In genomic region chr3:49416867-49417266, GRCh38 we compare ENCODE assay signal across 13 cellular contexts. TPM values are rescaled to one million over a fixed set of nuclear protein-coding genes. Genes with fewer than 3 reads are reported as not detected.
DNase-seq lines count a peak whose midpoint lies in the region; ATAC-seq, FAIRE-seq and TF ChIP-seq lines count a peak whose summit lies in the region.
"Had no signal": no experiment of that assay in that cellular context is flagged by ENCODE, and none has a peak within 500 bp of the region (broad histone marks: within the 10 kb centered on the region; RNA-seq: fewer than 3 reads in every experiment).

No MANE protein-coding gene starts in this region.

- H3K4me3 ChIP-seq in CD8-positive, alpha-beta T cell (ENCODE audit: low read depth, low read length), result peak overlapping the region; percentile 26
- no peak overlapping the region for H3K4me3 ChIP-seq in K562
- no peak overlapping the region for H3K4me3 ChIP-seq in prostate gland
- H3K4me3 ChIP-seq: uterus had no signal

- CTCF ChIA-PET in CD8-positive, alpha-beta T cell (lab: Charles Lee), result interaction anchor here (2.7 to 5.2 kb wide), 2 partner anchors 9 to 33 kb away, joined by 13 to 47 read pairs; no protein-coding TSS in a partner anchor
- CTCF ChIA-PET in K562 (lab: Yijun Ruan, JAX; ENCODE audit: low intra/inter-chr PET ratio), result no interaction called here

- H3K27me3 Mint-ChIP-seq in CD8-positive, alpha-beta T cell (ENCODE audit: low read depth), result no peaks in the 10 kb centered on the region
- H3K27me3 Mint-ChIP-seq in nephron (ENCODE audit: low read depth), result no peaks in the 10 kb centered on the region

- in situ Hi-C loops in K562 (cut with MboI), result no loop called here

- no peaks in the 10 kb centered on the region for H3K9me3 Mint-ChIP-seq in CD8-positive, alpha-beta T cell
- H3K9me3 Mint-ChIP-seq in nephron, result no peaks in the 10 kb centered on the region

- H3K79me2 ChIP-seq in K562 (ENCODE audit: control insufficient read depth, insufficient read depth, low read length), result peaks cover 16% of the 10 kb centered on the region

- intact Hi-C loops in CD8-positive, alpha-beta T cell (cut with DNase I, micrococcal nuclease), result loop anchor here in 1 of 2 experiments (10.0 kb wide), 1 partner anchor 878 kb away; the partner anchor contains the start of genes HYAL3, IFRD2 and NAA80
- intact Hi-C loops in K562 (cut with micrococcal nuclease), result no loop called here
- intact Hi-C loops in prostate gland (cut with DNase I), result loop anchor here (10.0 kb wide), 1 partner anchor 412 kb away; the partner anchor contains the start of gene WDR6

- H3K36me3 Mint-ChIP-seq in CD8-positive, alpha-beta T cell, result peaks cover 40% of the 10 kb centered on the region
- H3K36me3 Mint-ChIP-seq in nephron (ENCODE audit: low read depth), result peaks cover 17% of the 10 kb centered on the region

- peak overlapping the region; percentile 66 for H3K27ac ChIP-seq in CD8-positive, alpha-beta T cell (ENCODE audit: low read depth, low read length)
- H3K27ac ChIP-seq in KOPT-K1 (ENCODE audit: low read depth, low read length, poor library complexity, severe bottlenecking) (peak overlapping the region; percentile 57), K562 (ENCODE audit: extremely low read depth, low read depth, low read length) (no peak overlapping the region; the same call in 2 of the 3 replicates), prostate gland (no peak overlapping the region)
- H3K27ac ChIP-seq: uterus had no signal

- TF ChIP-seq EP300 in K562 (IDR thresholded peaks at IDR 0.05; ENCODE audit: low read length), result no peak

- H3K4me1 Mint-ChIP-seq in CD8-positive, alpha-beta T cell (ENCODE audit: low read depth), result peaks cover 56% of the 10 kb centered on the region
- peaks cover 26% of the 10 kb centered on the region for H3K4me1 Mint-ChIP-seq in nephron

- H3K36me3 ChIP-seq in CD8-positive, alpha-beta T cell (ENCODE audit: insufficient read depth, low read length), result no peaks in the 10 kb centered on the region
- H3K36me3 ChIP-seq in KOPT-K1 (ENCODE audit: insufficient read depth, low read length), result peaks cover 6% of the 10 kb centered on the region; the same call in 1 of the 2 replicates
- peaks cover 14% of the 10 kb centered on the region; the same call in 2 of the 3 replicates for H3K36me3 ChIP-seq in K562 (ENCODE audit: control insufficient read depth, insufficient read depth, low read length)
- H3K36me3 ChIP-seq in prostate gland, result no peaks in the 10 kb centered on the region
- H3K36me3 ChIP-seq: uterus had no signal

- H3K9me3 ChIP-seq in CD8-positive, alpha-beta T cell (ENCODE audit: low read length), result no peaks in the 10 kb centered on the region
- no peaks in the 10 kb centered on the region for H3K9me3 ChIP-seq in KOPT-K1 (ENCODE audit: insufficient read depth, low read length, poor library complexity, severe bottlenecking)
- no peaks in the 10 kb centered on the region for H3K9me3 ChIP-seq in K562 (replicated peaks; ENCODE audit: control insufficient read depth, insufficient read depth, low read depth, low read length)
- H3K9me3 ChIP-seq in prostate gland, result no peaks in the 10 kb centered on the region
- H3K9me3 ChIP-seq: SK-N-SH, uterus had no signal

- no peak for FAIRE-seq in K562 (lab: Jason Lieb, UNC)

- no TSS peak for BruUV-seq in K562 (replicated peaks; lab: Mats Ljungman, UMichigan)

- H4K20me1 ChIP-seq in K562 (replicated peaks; ENCODE audit: control insufficient read depth, insufficient read depth, low read length), result no peaks in the 10 kb centered on the region

- no peak for ATAC-seq in CD8-positive, alpha-beta T cell
- ATAC-seq in K562 (no peak), HG02981 (IDR thresholded peaks at IDR 0.05; ENCODE audit: unreplicated experiment) (no peak), HG03045 (IDR thresholded peaks at IDR 0.05; ENCODE audit: unreplicated experiment) (no peak), GM19395 (IDR thresholded peaks at IDR 0.05; ENCODE audit: unreplicated experiment) (no peak)

- no peaks in the 10 kb centered on the region for H3K27me3 ChIP-seq in CD8-positive, alpha-beta T cell (ENCODE audit: insufficient read depth, low read length)
- H3K27me3 ChIP-seq in K562 (ENCODE audit: control insufficient read depth in 2 of 2, insufficient read depth in 2 of 2, low read length in 2 of 2) (no peaks in the 10 kb centered on the region), prostate gland (replicated peaks; ENCODE audit: insufficient read depth) (no peaks in the 10 kb centered on the region)
- H3K27me3 ChIP-seq: uterus had no signal

- peak overlapping the region; percentile 74 for H3K4me3 Mint-ChIP-seq in CD8-positive, alpha-beta T cell
- H3K4me3 Mint-ChIP-seq in nephron, result no peak overlapping the region

- no peak for TF ChIP-seq CTCF in CD8-positive, alpha-beta T cell (IDR thresholded peaks at IDR 0.05)
- TF ChIP-seq CTCF in K562 (IDR thresholded peaks at IDR 0.05 in 2 of 3, conservative IDR thresholded peaks at IDR 0.05 in 1 of 3; ENCODE audit: insufficient read depth in 2 of 3, low read depth in 1 of 3, low read length in 3 of 3) (no peak), nephron (IDR thresholded peaks at IDR 0.05; ENCODE audit: unreplicated experiment in 3 of 3) (no peak), prostate gland (IDR thresholded peaks at IDR 0.05) (no peak)

- no peak for TF ChIP-seq RAD21 in K562 (CRISPR knock-in tag; conservative IDR thresholded peaks at IDR 0.05 in 1 of 2, IDR thresholded peaks at IDR 0.05 in 1 of 2)

- 75% methylated on average over 2 of the region's 2 CpGs for WGBS in K562 (ENCODE audit: insufficient coverage, low coverage, missing lambda C conversion rate)
- WGBS in prostate gland, result 92% methylated on average over 2 of the region's 2 CpGs

- H3K9me1 ChIP-seq in K562 (ENCODE audit: control insufficient read depth, insufficient read depth, low read length), result no peaks in the 10 kb centered on the region

- H2AFZ ChIP-seq in K562 (ENCODE audit: low read depth, low read length), result no peak overlapping the region

- no peak overlapping the region for H3K4me2 ChIP-seq in K562 (ENCODE audit: insufficient read depth, low read length)
- H3K4me2 ChIP-seq: SK-N-SH had no signal

- peak overlapping the region; percentile 98 for H3K27ac Mint-ChIP-seq in CD8-positive, alpha-beta T cell
- H3K27ac Mint-ChIP-seq in nephron, result peak overlapping the region; percentile 37 to 75 (median 59)

- POLR2A ChIA-PET in CD8-positive, alpha-beta T cell (lab: Charles Lee), result interaction anchor here (0.6 to 3.4 kb wide), 4 partner anchors 12 to 77 kb away, joined by 6 to 24 read pairs (median 8); partner anchors contain the start of genes NICN1 and USP4
- POLR2A ChIA-PET in K562 (lab: Yijun Ruan, JAX), result no interaction called here

- H3K9ac ChIP-seq in K562 (ENCODE audit: insufficient read depth in 1 of 2, low read depth in 2 of 2, low read length in 2 of 2), result no peak overlapping the region; a peak in 1 of 4 replicates
- H3K9ac ChIP-seq: SK-N-SH had no signal

- TF ChIP-seq POLR2A in K562 (conservative IDR thresholded peaks at IDR 0.05), result no peak
- TF ChIP-seq POLR2A in prostate gland (IDR thresholded peaks at IDR 0.05), result no peak

- peaks cover 64% of the 10 kb centered on the region for H3K4me1 ChIP-seq in CD8-positive, alpha-beta T cell (ENCODE audit: insufficient read depth, low read length)
- H3K4me1 ChIP-seq in K562 (replicated peaks in 1 of 2; ENCODE audit: control insufficient read depth in 2 of 2, insufficient read depth in 2 of 2, low read length in 2 of 2) (peaks cover 14 to 25% of the 10 kb centered on the region in 2 experiments; a peak in 4 of 5 replicates), prostate gland (replicated peaks) (peaks cover 11% of the 10 kb centered on the region)

- no peak for DNase-seq in CD8-positive, alpha-beta T cell
- DNase-seq in K562 (ENCODE audit: extremely low read depth in 1 of 4, low spot score in 3 of 4) (peak in 1 of 4 experiments; percentile 2), prostate gland (ENCODE audit: low spot score) (no peak)
- DNase-seq: DMS 273 treated with DMSO at 0.1 percent for 48 hours, kidney glomerular epithelial cell, NCI-H1048, SK-N-SH, uterus had no signal

RNA-seq across cellular contexts. Expression of gene TCTA, which starts 4.6 kb away (rescaled TPM):
- total RNA-seq in CD8-positive, alpha-beta T cell, result 10 to 100 TPM; 19.8 to 21.1 TPM
- total RNA-seq in K562 (2011; cell fraction: chromatin; rRNA removed; ENCODE audit: low replicate concordance), result 15.7 and 36.6 TPM in 2 replicates
- 21.7 and 24.9 TPM in 2 replicates for total RNA-seq in K562 (2011; cell fraction: nucleolus; rRNA removed)
- total RNA-seq in K562 (2011; cell fraction: nucleoplasm; rRNA removed), result 23.7 and 33.4 TPM in 2 replicates
- total RNA-seq in K562 (2014; rRNA removed) (6.5 and 8.0 TPM in 2 replicates), K562 (2014; rRNA removed; fragmentation: Illumina TruSeq; extraction: Trizol) (6.4 and 6.6 TPM in 2 replicates), K562 (2015; rRNA removed; fragmentation: Illumina TruSeq; extraction: Trizol) (7.5 and 8.3 TPM in 2 replicates), K562 (2021) (7.7 and 8.2 TPM in 2 replicates), prostate gland (10 to 100 TPM; 39.6 to 70.0 TPM)
- polyA plus RNA-seq in K562 (2011; rRNA removed) (9.3 and 11.7 TPM in 2 replicates), K562 (2014; fragmentation: Illumina TruSeq; extraction: Trizol) (14.6 and 15.4 TPM in 2 replicates), K562 (2014; fragmentation: Nextera tagmentation; extraction: Ambion mirVana) (1 to 10 TPM; 4.0 to 4.2 TPM), K562 (2014; rRNA removed) (8.8 and 9.5 TPM in 2 replicates)
- polyA plus RNA-seq in K562 (2011; cell fraction: cytosol; rRNA removed), result 15.7 and 16.0 TPM in 2 replicates
- 4.7 and 9.4 TPM in 2 replicates for polyA plus RNA-seq in K562 (2011; cell fraction: nucleus; rRNA removed)
- 10.3 and 13.8 TPM in 2 replicates for polyA plus RNA-seq in K562 (2012)
- 7.7 and 9.8 TPM in 2 replicates for polyA minus RNA-seq in K562 (2011; rRNA and poly(A)+ RNA removed)
- 4.1 and 4.7 TPM in 2 replicates for polyA minus RNA-seq in K562 (2011; cell fraction: cytosol; rRNA and poly(A)+ RNA removed)
- polyA minus RNA-seq in K562 (2011; cell fraction: nucleus; rRNA and poly(A)+ RNA removed), result 5.7 and 8.4 TPM in 2 replicates

RNA-seq across cellular contexts. Expression of gene RHOA, which starts 5.1 kb away (rescaled TPM):
- total RNA-seq in CD8-positive, alpha-beta T cell, result 100 to 1,000 TPM; 271 to 294 TPM
- total RNA-seq in K562 (2011; cell fraction: chromatin; rRNA removed; ENCODE audit: low replicate concordance), result 37.6 and 39.3 TPM in 2 replicates
- total RNA-seq in K562 (2011; cell fraction: nucleolus; rRNA removed), result 40.9 and 41.2 TPM in 2 replicates
- total RNA-seq in K562 (2011; cell fraction: nucleoplasm; rRNA removed), result 54.2 and 73.1 TPM in 2 replicates
- 136 and 147 TPM in 2 replicates for total RNA-seq in K562 (2014; rRNA removed)
- total RNA-seq in K562 (2014; rRNA removed; fragmentation: Illumina TruSeq; extraction: Trizol), result 214 and 232 TPM in 2 replicates
- total RNA-seq in K562 (2015; rRNA removed; fragmentation: Illumina TruSeq; extraction: Trizol), result 229 and 236 TPM in 2 replicates
- total RNA-seq in K562 (2021), result 255 and 267 TPM in 2 replicates
- 136 and 148 TPM in 2 replicates for polyA plus RNA-seq in K562 (2011; rRNA removed)
- 137 and 195 TPM in 2 replicates for polyA plus RNA-seq in K562 (2011; cell fraction: cytosol; rRNA removed)
- 75.2 and 120 TPM in 2 replicates for polyA plus RNA-seq in K562 (2011; cell fraction: nucleus; rRNA removed)
- 285 and 304 TPM in 2 replicates for polyA plus RNA-seq in K562 (2012)
- polyA plus RNA-seq in K562 (2014; fragmentation: Illumina TruSeq; extraction: Trizol), result 269 and 334 TPM in 2 replicates
- polyA plus RNA-seq in K562 (2014; fragmentation: Nextera tagmentation; extraction: Ambion mirVana), result 100 to 1,000 TPM; 345 to 540 TPM
- polyA plus RNA-seq in K562 (2014; rRNA removed), result 147 and 152 TPM in 2 replicates
- polyA minus RNA-seq in K562 (2011; rRNA and poly(A)+ RNA removed), result 216 and 222 TPM in 2 replicates
- 249 and 294 TPM in 2 replicates for polyA minus RNA-seq in K562 (2011; cell fraction: cytosol; rRNA and poly(A)+ RNA removed)
- 20.9 and 49.4 TPM in 2 replicates for polyA minus RNA-seq in K562 (2011; cell fraction: nucleus; rRNA and poly(A)+ RNA removed)
- total RNA-seq in prostate gland, result 100 to 1,000 TPM; 296 to 343 TPM

RNA-seq across cellular contexts. Expression of gene AMT, which starts 5.4 kb away (rescaled TPM):
- 1 to 10 TPM; 8.4 to 9.4 TPM for total RNA-seq in CD8-positive, alpha-beta T cell
- 9.9 and 19.2 TPM in 2 replicates for total RNA-seq in K562 (2011; cell fraction: chromatin; rRNA removed; ENCODE audit: low replicate concordance)
- 8.2 and 11.2 TPM in 2 replicates for total RNA-seq in K562 (2011; cell fraction: nucleolus; rRNA removed)
- total RNA-seq in K562 (2011; cell fraction: nucleoplasm; rRNA removed), result 4.3 and 8.5 TPM in 2 replicates
- 0.37 and 0.41 TPM in 2 replicates for total RNA-seq in K562 (2014; rRNA removed)
- 0.18 and 0.29 TPM in 2 replicates for total RNA-seq in K562 (2014; rRNA removed; fragmentation: Illumina TruSeq; extraction: Trizol)
- total RNA-seq in K562 (2015; rRNA removed; fragmentation: Illumina TruSeq; extraction: Trizol), result 0.14 and 0.41 TPM in 2 replicates
- 0.72 and 1.5 TPM in 2 replicates for total RNA-seq in K562 (2021)
- 1.6 and 4.4 TPM in 2 replicates for polyA plus RNA-seq in K562 (2011; rRNA removed)
- polyA plus RNA-seq in K562 (2011; cell fraction: cytosol; rRNA removed), result 0.58 and 0.99 TPM in 2 replicates
- polyA plus RNA-seq in K562 (2011; cell fraction: nucleus; rRNA removed), result 38.0 and 49.6 TPM in 2 replicates
- 0.86 and 6.3 TPM in 2 replicates for polyA plus RNA-seq in K562 (2012)
- 0.52 and 0.76 TPM in 2 replicates for polyA plus RNA-seq in K562 (2014; fragmentation: Illumina TruSeq; extraction: Trizol)
- under 1 TPM; 0.25 to 0.66 TPM for polyA plus RNA-seq in K562 (2014; fragmentation: Nextera tagmentation; extraction: Ambion mirVana)
- 0.98 and 2.1 TPM in 2 replicates for polyA plus RNA-seq in K562 (2014; rRNA removed)
- 0.42 and 0.70 TPM in 2 replicates for polyA minus RNA-seq in K562 (2011; rRNA and poly(A)+ RNA removed)
- not detected in 2 replicates for polyA minus RNA-seq in K562 (2011; cell fraction: cytosol; rRNA and poly(A)+ RNA removed)
- polyA minus RNA-seq in K562 (2011; cell fraction: nucleus; rRNA and poly(A)+ RNA removed), result 1.2 and 2.0 TPM in 2 replicates
- total RNA-seq in prostate gland, result 1 to 10 TPM; 6.3 to 8.9 TPM

RNA-seq across cellular contexts. Expression of gene NICN1, which starts 12.3 kb away (rescaled TPM):
- 10 to 100 TPM; 13.9 to 18.6 TPM for total RNA-seq in CD8-positive, alpha-beta T cell
- total RNA-seq in K562 (2011; cell fraction: chromatin; rRNA removed; ENCODE audit: low replicate concordance), result 13.0 and 26.2 TPM in 2 replicates
- total RNA-seq in K562 (2011; cell fraction: nucleolus; rRNA removed), result 4.1 and 5.8 TPM in 2 replicates
- 10.6 and 13.0 TPM in 2 replicates for total RNA-seq in K562 (2011; cell fraction: nucleoplasm; rRNA removed)
- total RNA-seq in K562 (2014; rRNA removed) (1.9 and 4.7 TPM in 2 replicates), K562 (2014; rRNA removed; fragmentation: Illumina TruSeq; extraction: Trizol) (2.7 and 3.1 TPM in 2 replicates), K562 (2015; rRNA removed; fragmentation: Illumina TruSeq; extraction: Trizol) (3.7 and 4.2 TPM in 2 replicates), K562 (2021) (7.2 and 8.8 TPM in 2 replicates), prostate gland (10 to 100 TPM in 1 of 2 donors, 1 to 10 TPM in 1; 5.9 to 11.6 TPM)
- polyA plus RNA-seq in K562 (2011; rRNA removed) (5.9 and 12.4 TPM in 2 replicates), K562 (2014; fragmentation: Illumina TruSeq; extraction: Trizol) (5.7 and 7.4 TPM in 2 replicates), K562 (2014; fragmentation: Nextera tagmentation; extraction: Ambion mirVana) (1 to 10 TPM; 6.0 to 7.0 TPM), K562 (2014; rRNA removed) (4.1 and 6.4 TPM in 2 replicates)
- polyA plus RNA-seq in K562 (2011; cell fraction: cytosol; rRNA removed), result 10.9 and 11.2 TPM in 2 replicates
- 83.5 and 91.2 TPM in 2 replicates for polyA plus RNA-seq in K562 (2011; cell fraction: nucleus; rRNA removed)
- 9.5 and 18.2 TPM in 2 replicates for polyA plus RNA-seq in K562 (2012)
- polyA minus RNA-seq in K562 (2011; rRNA and poly(A)+ RNA removed), result 6.1 and 8.2 TPM in 2 replicates
- 11.1 TPM in 1 of 2 replicates, not detected in the other for polyA minus RNA-seq in K562 (2011; cell fraction: cytosol; rRNA and poly(A)+ RNA removed)
- 3.6 and 5.6 TPM in 2 replicates for polyA minus RNA-seq in K562 (2011; cell fraction: nucleus; rRNA and poly(A)+ RNA removed)

RNA-seq across cellular contexts. Expression of gene DAG1, which starts 53.2 kb away (rescaled TPM):
- total RNA-seq in CD8-positive, alpha-beta T cell, result 10 to 100 TPM; 17.0 to 19.9 TPM
- 26.7 and 35.3 TPM in 2 replicates for total RNA-seq in K562 (2011; cell fraction: chromatin; rRNA removed; ENCODE audit: low replicate concordance)
- 23.9 and 25.5 TPM in 2 replicates for total RNA-seq in K562 (2011; cell fraction: nucleolus; rRNA removed)
- 30.5 and 35.5 TPM in 2 replicates for total RNA-seq in K562 (2011; cell fraction: nucleoplasm; rRNA removed)
- total RNA-seq in K562 (2014; rRNA removed) (11.7 and 12.1 TPM in 2 replicates), K562 (2014; rRNA removed; fragmentation: Illumina TruSeq; extraction: Trizol) (5.3 and 6.1 TPM in 2 replicates), K562 (2015; rRNA removed; fragmentation: Illumina TruSeq; extraction: Trizol) (8.2 and 9.2 TPM in 2 replicates), K562 (2021) (19.3 and 19.6 TPM in 2 replicates), prostate gland (100 to 1,000 TPM in 1 of 2 donors, 10 to 100 TPM in 1; 86.7 to 213 TPM)
- polyA plus RNA-seq in K562 (2011; rRNA removed) (6.7 and 8.5 TPM in 2 replicates), K562 (2014; fragmentation: Illumina TruSeq; extraction: Trizol) (12.5 and 13.7 TPM in 2 replicates), K562 (2014; fragmentation: Nextera tagmentation; extraction: Ambion mirVana) (under 1 TPM; 0.29 to 0.39 TPM), K562 (2014; rRNA removed) (8.4 and 9.5 TPM in 2 replicates)
- 6.4 and 8.5 TPM in 2 replicates for polyA plus RNA-seq in K562 (2011; cell fraction: cytosol; rRNA removed)
- polyA plus RNA-seq in K562 (2011; cell fraction: nucleus; rRNA removed), result 9.0 and 11.1 TPM in 2 replicates
- 8.6 and 9.6 TPM in 2 replicates for polyA plus RNA-seq in K562 (2012)
- 8.8 and 9.0 TPM in 2 replicates for polyA minus RNA-seq in K562 (2011; rRNA and poly(A)+ RNA removed)
- polyA minus RNA-seq in K562 (2011; cell fraction: cytosol; rRNA and poly(A)+ RNA removed), result 9.3 and 12.0 TPM in 2 replicates
- 4.6 and 6.9 TPM in 2 replicates for polyA minus RNA-seq in K562 (2011; cell fraction: nucleus; rRNA and poly(A)+ RNA removed)

Comparison
In these comparisons a context has a peak if more than half of its experiments do, and no peak if none do; other contexts are left out.
1. H3K27ac ChIP-seq: peak in CD8-positive, alpha-beta T cell (single experiment) and KOPT-K1 (single experiment); none in K562 (single experiment) and prostate gland (0 of 2).